In genomic region chrX:55907968-55908607, GRCh38 we compare ENCODE assay signal across 8 cellular contexts.
DNase-seq lines count a peak whose midpoint lies in the region; FAIRE-seq and TF ChIP-seq lines count a peak whose summit lies in the region.

No MANE protein-coding gene starts in this region.

- H3K9ac ChIP-seq in Loucy (ENCODE audit: low read depth, low read length, poor library complexity, severe bottlenecking), result peak overlapping the region; percentile 72

- H3K27ac ChIP-seq in epithelial cell of prostate (peak overlapping the region; percentile 64), muscle layer of duodenum (ENCODE audit: low read length) (peak overlapping the region; percentile 79), substantia nigra (ENCODE audit: low read depth, low read length, poor library complexity, severe bottlenecking) (peak overlapping the region; percentile 26)

- H4K20me1 ChIP-seq in Loucy (ENCODE audit: insufficient read depth, low read length, poor library complexity, severe bottlenecking), result no peaks in the 10 kb centered on the region

- H3F3A ChIP-seq in Loucy (ENCODE audit: low read depth), result no peaks in the 10 kb centered on the region

- TF ChIP-seq POLR2A in H54 (IDR thresholded peaks at IDR 0.05; ENCODE audit: low read depth, low read length), result no peak

- H3K36me3 ChIP-seq in Loucy (ENCODE audit: insufficient read depth, low read length) (no peaks in the 10 kb centered on the region), muscle layer of duodenum (ENCODE audit: control insufficient read depth in 1 of 2, insufficient read depth in 2 of 2, low read length in 2 of 2) (no peaks in the 10 kb centered on the region)

- TF ChIP-seq CTCF in GM10266 (IDR thresholded peaks at IDR 0.05; ENCODE audit: control insufficient read depth, insufficient read depth, low read depth, missing control alignments) (peak; percentile 42), Loucy (conservative IDR thresholded peaks at IDR 0.05; ENCODE audit: low read length) (peak; percentile 47)

- H3K4me3 ChIP-seq in Loucy (ENCODE audit: low read length, poor library complexity, severe bottlenecking), result peak overlapping the region; percentile 80
- peak overlapping the region; percentile 82 to 90 for H3K4me3 ChIP-seq in muscle layer of duodenum (ENCODE audit: low read depth in 1 of 2, low read length in 2 of 2)

- no peaks in the 10 kb centered on the region for H3K9me2 ChIP-seq in Loucy (replicated peaks; ENCODE audit: low read depth, low read length)

- H2AFZ ChIP-seq in Loucy (ENCODE audit: low read length), result peak overlapping the region; percentile 98

- DNase-seq in GM10266 (ENCODE audit: extremely low spot score) (peak; percentile 42), H54 (ENCODE audit: insufficient read length, low spot score) (peak; percentile 21), epithelial cell of prostate (ENCODE audit: low read depth, low spot score) (no peak), substantia nigra (lab: John Stamatoyannopoulos, UW) (peak in 22 of 49 donors; percentile 0 to 24 (median 4)), occipital lobe (lab: John Stamatoyannopoulos, UW) (no peak)
- DNase-seq in activated CD4-positive, alpha-beta T cell treated with anti-CD3 and anti-CD28 coated beads, Interleukin-2, amount 50 U/mL, for 4 hours, result peak; percentile 18 to 20

- no peaks in the 10 kb centered on the region for H3K9me3 ChIP-seq in Loucy (ENCODE audit: insufficient read depth, low read depth, low read length)
- H3K9me3 ChIP-seq in muscle layer of duodenum (ENCODE audit: control insufficient read depth in 1 of 2, low read length in 2 of 2), result no peaks in the 10 kb centered on the region

- no peaks in the 10 kb centered on the region for H3K27me3 ChIP-seq in Loucy (ENCODE audit: insufficient read depth, low read length, poor library complexity, severe bottlenecking)
- H3K27me3 ChIP-seq in muscle layer of duodenum (ENCODE audit: low read depth, low read length), result no peaks in the 10 kb centered on the region

- FAIRE-seq in H54 (lab: Jason Lieb, UNC), result no peak

- peaks cover 5% of the 10 kb centered on the region; the same call in 1 of the 2 replicates for H3K79me2 ChIP-seq in Loucy (ENCODE audit: insufficient read depth, low read length)

- H3K4me1 ChIP-seq in Loucy (ENCODE audit: insufficient read depth, low read length, poor library complexity, severe bottlenecking) (peaks cover 8% of the 10 kb centered on the region), muscle layer of duodenum (ENCODE audit: control insufficient read depth in 1 of 2, insufficient read depth in 2 of 2, low read length in 2 of 2) (peaks cover 0 to 3% of the 10 kb centered on the region in 2 donors)

- H3K4me2 ChIP-seq in Loucy (ENCODE audit: low read depth, low read length, poor library complexity, severe bottlenecking), result peak overlapping the region; percentile 77

Comparison
In these comparisons a context has a peak if more than half of its experiments do, and no peak if none do; other contexts are left out.
1. DNase-seq: peak in GM10266 (single experiment), H54 (single experiment) and activated CD4-positive, alpha-beta T cell treated with anti-CD3 and anti-CD28 coated beads, Interleukin-2, amount 50 U/mL, for 4 hours (2 of 2); none in epithelial cell of prostate (single experiment) and occipital lobe (single experiment).
2. H3K27ac ChIP-seq: peak in every context shown above with its lines; median percentile 79 in muscle layer of duodenum; 64 in epithelial cell of prostate; 26 in substantia nigra.